ENCODE assay signal across 8 cellular contexts in genomic region chr11:30895046-30895445, GRCh38.
"Had no signal": no experiment of that assay in that cellular context is flagged by ENCODE, and none has a peak within 500 bp of the region (broad histone marks: within the 10 kb centered on the region; RNA-seq: fewer than 3 reads in every experiment).

No MANE protein-coding gene starts in this region.

- H3K4me2 ChIP-seq: GM23338 had no signal

- H2AFZ ChIP-seq: GM23338 had no signal

- ATAC-seq: GM23338, K562 had no signal

- H3K4me3 ChIP-seq: GM23338, K562 had no signal

- FAIRE-seq: H1, H54, K562 had no signal

- H3K27ac ChIP-seq: HL-60 had no signal

- DNase-seq: H9, HCEC 1CT, IMR-90 had no signal
